ENCODE assay signal across 2 cellular contexts in the genomic region with DNA sequence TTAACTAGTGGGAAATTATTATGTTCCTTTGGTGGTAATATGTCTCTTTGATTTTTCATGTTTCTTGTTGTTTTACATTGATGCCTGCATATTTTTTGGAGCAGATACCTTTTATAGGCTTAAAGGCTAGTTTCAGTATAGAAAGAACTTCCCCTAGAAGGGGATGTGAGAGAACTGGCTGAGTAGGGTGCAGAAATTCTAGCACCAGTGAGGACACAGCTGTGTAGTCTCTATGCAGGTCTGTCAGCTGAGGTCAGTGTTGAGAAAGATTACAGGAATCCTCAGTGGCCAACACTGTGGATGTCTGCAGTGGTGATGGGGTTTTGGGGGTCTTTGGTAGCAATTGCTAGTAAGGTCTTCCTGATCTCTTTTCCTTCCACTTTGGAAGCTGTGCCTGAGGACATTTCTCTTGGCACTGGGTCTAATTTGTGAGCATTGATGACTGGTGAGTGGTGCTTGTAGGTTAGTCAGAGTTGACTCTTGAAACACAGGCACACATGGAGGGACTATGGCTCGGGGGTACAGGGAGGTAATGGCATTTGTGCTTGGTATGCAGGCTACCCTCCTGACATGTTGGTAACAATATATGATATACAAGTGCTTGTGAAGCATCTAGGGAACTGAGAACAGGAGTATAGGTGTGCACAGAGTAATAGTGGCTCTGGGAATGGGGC.
A peak's percentile ranks its signal among the peaks of the same experiment; 100 is the strongest.
TF ChIP-seq lines count a peak whose summit lies in the region.

No MANE protein-coding gene starts in this region.

TF ChIP-seq in GM12891, 5 proteins besides CTCF, POLR2A, EP300 and RAD21:
- TF ChIP-seq PAX5 (IDR thresholded peaks at IDR 0.05; ENCODE audit: insufficient read depth, low read length, severe bottlenecking): no peak
- TF ChIP-seq SPI1 (IDR thresholded peaks at IDR 0.05; ENCODE audit: low read depth, low read length): peak; percentile 66

TF ChIP-seq in GM12878, 131 proteins besides CTCF, POLR2A, EP300 and RAD21:
- no peak for TF ChIP-seq EGR1 (IDR thresholded peaks at IDR 0.05; ENCODE audit: borderline replicate concordance in 1 of 2, low read depth in 2 of 2, low read length in 2 of 2)
- no peak for TF ChIP-seq STAT3 (IDR thresholded peaks at IDR 0.05; ENCODE audit: low read depth, low read length)
- TF ChIP-seq TBL1XR1 (IDR thresholded peaks at IDR 0.05; ENCODE audit: low read depth, low read length): no peak
- TF ChIP-seq BMI1 (IDR thresholded peaks at IDR 0.05; ENCODE audit: borderline replicate concordance): no peak
- TF ChIP-seq, protein P1, sequence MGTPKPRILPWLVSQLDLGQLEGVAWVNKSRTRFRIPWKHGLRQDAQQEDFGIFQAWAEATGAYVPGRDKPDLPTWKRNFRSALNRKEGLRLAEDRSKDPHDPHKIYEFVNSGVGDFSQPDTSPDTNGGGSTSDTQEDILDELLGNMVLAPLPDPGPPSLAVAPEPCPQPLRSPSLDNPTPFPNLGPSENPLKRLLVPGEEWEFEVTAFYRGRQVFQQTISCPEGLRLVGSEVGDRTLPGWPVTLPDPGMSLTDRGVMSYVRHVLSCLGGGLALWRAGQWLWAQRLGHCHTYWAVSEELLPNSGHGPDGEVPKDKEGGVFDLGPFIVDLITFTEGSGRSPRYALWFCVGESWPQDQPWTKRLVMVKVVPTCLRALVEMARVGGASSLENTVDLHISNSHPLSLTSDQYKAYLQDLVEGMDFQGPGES (IDR thresholded peaks at IDR 0.05): no peak
- TF ChIP-seq SIN3A (IDR thresholded peaks at IDR 0.05; ENCODE audit: low read depth, low read length): no peak
- no peak for TF ChIP-seq KDM1A (IDR thresholded peaks at IDR 0.05; ENCODE audit: borderline replicate concordance)
- no peak for TF ChIP-seq RUNX3 (IDR thresholded peaks at IDR 0.05; ENCODE audit: low read length)
- TF ChIP-seq CEBPB (IDR thresholded peaks at IDR 0.05; ENCODE audit: borderline replicate concordance in 1 of 2, low read depth in 2 of 2, low read length in 2 of 2): no peak
